1 cellular context compared by ENCODE assay signal in genomic region chr3:121855555-121855954, GRCh38.
TF ChIP-seq lines count a peak whose summit lies in the region.

No MANE protein-coding gene starts in this region.

TF ChIP-seq in endothelial cell of umbilical vein, 7 proteins besides CTCF, POLR2A, EP300 and RAD21 (continued from another document):
- no peak for TF ChIP-seq MAX (IDR thresholded peaks at IDR 0.05; ENCODE audit: insufficient read depth, insufficient read length)
- no peak for TF ChIP-seq POLR2AphosphoS5 (IDR thresholded peaks at IDR 0.05; ENCODE audit: insufficient read depth, low read depth, low read length)
- no peak for TF ChIP-seq JUN (IDR thresholded peaks at IDR 0.05; ENCODE audit: borderline replicate concordance, insufficient read depth, insufficient read length, low read depth)
- no peak for TF ChIP-seq EZH2 (IDR thresholded peaks at IDR 0.05; ENCODE audit: borderline replicate concordance, low read depth, low read length, severe bottlenecking)
- TF ChIP-seq MYC (IDR thresholded peaks at IDR 0.05; ENCODE audit: low read depth, low read length) = no peak
